ENCODE assay signal across 16 cellular contexts in genomic region chr1:11289064-11289463, GRCh38.
"Had no signal": no experiment of that assay in that cellular context is flagged by ENCODE, and none has a peak within 500 bp of the region (broad histone marks: within the 10 kb centered on the region; RNA-seq: fewer than 3 reads in every experiment).

No MANE protein-coding gene starts in this region.

- H3K27ac ChIP-seq: body of pancreas, epithelial cell of prostate, gastroesophageal sphincter, neural progenitor cell, ovary, skin epidermis had no signal

- H3K4me3 Mint-ChIP-seq: activated T-cell treated with anti-CD3 and anti-CD28 coated beads, Interleukin-2, amount 50 U/mL, for 4 hours; central memory CD8-positive, alpha-beta T cell; neural progenitor cell had no signal

- H3K27me3 ChIP-seq: body of pancreas, gastroesophageal sphincter, neural progenitor cell, ovary had no signal

- H3K9me3 ChIP-seq: body of pancreas, gastroesophageal sphincter, ovary had no signal

- H3K9me3 Mint-ChIP-seq: activated naive CD4-positive, alpha-beta T cell treated with anti-CD3 and anti-CD28 coated beads, Interleukin-2, amount 50 U/mL, for 72 hours; activated T-cell treated with anti-CD3 and anti-CD28 coated beads, Interleukin-2, amount 50 U/mL, for 4 hours; central memory CD8-positive, alpha-beta T cell; neural progenitor cell had no signal

- ATAC-seq: activated naive CD4-positive, alpha-beta T cell treated with anti-CD3 and anti-CD28 coated beads, Interleukin-2, amount 50 U/mL, for 72 hours; activated T-cell treated with anti-CD3 and anti-CD28 coated beads, Interleukin-2, amount 50 U/mL, for 4 hours; body of pancreas; gastroesophageal sphincter had no signal

- DNase-seq: activated CD4-positive, alpha-beta T cell treated with anti-CD3 and anti-CD28 coated beads, Interleukin-2, amount 50 U/mL, for 4 hours; activated effector memory CD4-positive, alpha-beta T cell treated with anti-CD3 and anti-CD28 coated beads, Interleukin-2, amount 50 U/mL, for 16 hours; activated T-cell treated with anti-CD3 and anti-CD28 coated beads, Interleukin-2, amount 50 U/mL, for 4 hours; amniotic stem cell; body of pancreas; effector memory CD4-positive, alpha-beta T cell; mesendoderm; ovary; T-helper 2 cell; trophoblast cell had no signal

- H3K27me3 Mint-ChIP-seq: central memory CD8-positive, alpha-beta T cell had no signal

- H3K27ac Mint-ChIP-seq: neural progenitor cell had no signal
